Comparison of ENCODE assay signal across 8 cellular contexts in the genomic region with DNA sequence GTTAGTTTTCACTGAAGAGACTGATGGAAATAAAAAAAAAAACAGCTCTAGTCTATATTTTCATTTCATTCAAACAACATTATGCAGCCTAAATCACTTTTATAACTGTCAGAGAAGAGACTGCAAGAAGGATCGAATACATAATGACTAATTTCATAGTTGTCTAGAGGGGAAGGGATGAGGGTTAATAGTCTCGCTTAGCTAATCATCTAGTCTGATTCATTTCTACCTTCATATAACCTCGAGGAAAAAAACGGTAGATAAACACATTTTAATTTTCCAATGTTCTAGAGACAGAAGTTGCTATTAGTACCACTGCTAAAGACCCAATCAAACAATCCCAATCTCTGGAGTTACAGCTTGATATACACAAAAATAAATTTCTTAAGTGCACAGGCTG. TPM values are rescaled to one million over a fixed set of nuclear protein-coding genes. Genes with fewer than 3 reads are reported as not detected.
DNase-seq lines count a peak whose midpoint lies in the region; ATAC-seq and TF ChIP-seq lines count a peak whose summit lies in the region.

No MANE protein-coding gene starts in this region.

- H3K9me3 ChIP-seq in MG63: no peaks in the 10 kb centered on the region

- H3K36me3 Mint-ChIP-seq in nephron progenitor cell (ENCODE audit: low read depth): peaks cover 60% of the 10 kb centered on the region
- peaks cover 32% of the 10 kb centered on the region for H3K36me3 Mint-ChIP-seq in stimulated activated memory B cell treated with anti-CD40 and anti-IgM and Interleukin-4, amounts not matched to agents 10 μg/mL and 1 μg/mL and 100 μg/mL, for 72 hours

- ATAC-seq in stimulated activated memory B cell treated with anti-CD40 and anti-IgM and Interleukin-4, amounts not matched to agents 10 μg/mL and 1 μg/mL and 100 μg/mL, for 72 hours: no peak
- ATAC-seq in GM19351 (IDR thresholded peaks at IDR 0.05; ENCODE audit: unreplicated experiment): no peak

- H3K9me3 Mint-ChIP-seq in nephron progenitor cell: peaks cover 21% of the 10 kb centered on the region
- H3K9me3 Mint-ChIP-seq in stimulated activated memory B cell treated with anti-CD40 and anti-IgM and Interleukin-4, amounts not matched to agents 10 μg/mL and 1 μg/mL and 100 μg/mL, for 72 hours: no peaks in the 10 kb centered on the region

- peak overlapping the region; percentile 94 for H3K4me3 ChIP-seq in MG63
- peak overlapping the region; percentile 6 to 24 for H3K4me3 ChIP-seq in cardiac fibroblast (replicated peaks in 1 of 2; ENCODE audit: low read depth in 2 of 2, low read length in 2 of 2)

- H3K36me3 ChIP-seq in MG63: peaks cover 62% of the 10 kb centered on the region

- no peaks in the 10 kb centered on the region for H3K27me3 ChIP-seq in MG63

- H3K4me1 Mint-ChIP-seq in nephron progenitor cell: peaks cover 31% of the 10 kb centered on the region
- H3K4me1 Mint-ChIP-seq in stimulated activated memory B cell treated with anti-CD40 and anti-IgM and Interleukin-4, amounts not matched to agents 10 μg/mL and 1 μg/mL and 100 μg/mL, for 72 hours: peaks cover 57% of the 10 kb centered on the region

- DNase-seq in EL: peak; percentile 50
- no peak for DNase-seq in MG63
- peak; percentile 17 to 61 for DNase-seq in cardiac fibroblast (ENCODE audit: low read depth in 2 of 2)
- no peak for DNase-seq in nephron progenitor cell
- no peak for DNase-seq in stimulated activated CD4-positive, alpha-beta T cell treated with anti-CD3 and anti-CD28 coated beads, Interleukin-2, amount 100 ng/mL, for 48 hours
- DNase-seq in Ammon's horn (ENCODE audit: low spot score): no peak

- TF ChIP-seq CTCF in cardiac fibroblast (IDR thresholded peaks at IDR 0.05; ENCODE audit: low read depth, low read length): no peak
- no peak for TF ChIP-seq CTCF in nephron progenitor cell (IDR thresholded peaks at IDR 0.05)

- H3K4me3 Mint-ChIP-seq in nephron progenitor cell: peak overlapping the region; percentile 78
- H3K4me3 Mint-ChIP-seq in stimulated activated memory B cell treated with anti-CD40 and anti-IgM and Interleukin-4, amounts not matched to agents 10 μg/mL and 1 μg/mL and 100 μg/mL, for 72 hours: no peak overlapping the region

- H3K27me3 Mint-ChIP-seq in nephron progenitor cell (ENCODE audit: low read depth, poor library complexity): peaks cover 2% of the 10 kb centered on the region
- H3K27me3 Mint-ChIP-seq in stimulated activated memory B cell treated with anti-CD40 and anti-IgM and Interleukin-4, amounts not matched to agents 10 μg/mL and 1 μg/mL and 100 μg/mL, for 72 hours: no peaks in the 10 kb centered on the region

- no peak overlapping the region for H3K27ac Mint-ChIP-seq in nephron progenitor cell
- no peak overlapping the region for H3K27ac Mint-ChIP-seq in stimulated activated memory B cell treated with anti-CD40 and anti-IgM and Interleukin-4, amounts not matched to agents 10 μg/mL and 1 μg/mL and 100 μg/mL, for 72 hours

RNA-seq across cellular contexts. Expression of a gene that starts 3.5 kb away (rescaled TPM):
- total RNA-seq in MG63 (2014; rRNA removed; shearing (Covaris generic); ENCODE audit: low replicate concordance): 183 and 225 TPM in 2 replicates

RNA-seq across cellular contexts. Expression of a gene that starts 29.4 kb away (rescaled TPM):
- total RNA-seq in MG63 (2014; rRNA removed; shearing (Covaris generic); ENCODE audit: low replicate concordance): 20.9 and 34.9 TPM in 2 replicates

Comparison
In these comparisons a context has a peak if more than half of its experiments do, and no peak if none do; other contexts are left out.
1. DNase-seq: peak in EL (single experiment) and cardiac fibroblast (2 of 2); none in MG63 (single experiment), nephron progenitor cell (single experiment), stimulated activated CD4-positive, alpha-beta T cell treated with anti-CD3 and anti-CD28 coated beads, Interleukin-2, amount 100 ng/mL, for 48 hours (0 of 2) and Ammon's horn (single experiment).